Comparison of ENCODE assay signal across 8 cellular contexts in the genomic region with DNA sequence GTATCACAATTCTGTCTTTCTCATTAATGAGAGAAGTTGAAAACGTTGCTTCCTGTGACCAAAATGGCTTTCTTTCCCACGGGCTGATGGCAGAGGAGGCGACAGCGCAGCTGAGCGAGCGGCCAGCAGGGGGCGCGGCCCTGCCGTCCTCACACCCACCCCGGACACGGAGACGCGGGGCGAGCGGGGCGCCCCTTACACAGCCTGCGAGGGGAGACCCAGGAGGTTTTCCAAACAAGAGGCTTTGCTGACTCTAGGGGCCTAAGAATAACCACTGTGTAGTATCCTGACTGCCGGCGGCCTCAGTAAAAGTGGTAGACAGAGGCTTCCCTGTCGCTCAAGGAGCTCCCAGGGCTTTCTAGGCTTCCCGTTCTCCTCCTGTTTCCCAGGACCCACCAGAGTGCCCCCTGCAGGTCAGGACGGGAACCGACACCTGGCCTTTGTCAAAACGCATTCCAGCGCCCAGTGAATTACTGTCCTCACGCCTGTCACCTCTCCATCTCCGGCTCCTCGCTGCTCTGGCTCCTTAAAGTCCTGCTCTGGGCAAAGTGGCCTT. TPM values are rescaled to one million over a fixed set of nuclear protein-coding genes. Genes with fewer than 3 reads are reported as not detected.
DNase-seq lines count a peak whose midpoint lies in the region; ATAC-seq and TF ChIP-seq lines count a peak whose summit lies in the region.

No MANE protein-coding gene starts in this region.

- TF ChIP-seq POLR2A in NB4 (IDR thresholded peaks at IDR 0.05; ENCODE audit: extremely low read depth, insufficient read length), result no peak

- DNase-seq in GM12864 (ENCODE audit: low read depth), result peak; percentile 54
- DNase-seq in NB4 (ENCODE audit: low read depth), result peak; percentile 88
- peak; percentile 71 to 94 for DNase-seq in SW 1271 (lab: John Stamatoyannopoulos, UW)
- DNase-seq in adipocyte (ENCODE audit: low read depth), result peak; percentile 97
- peak; percentile 86 for DNase-seq in left cardiac atrium
- peak; percentile 68 to 97 (median 87) for DNase-seq in posterior cingulate gyrus
- DNase-seq in upper lobe of right lung, result peak; percentile 93

- H3K9me3 ChIP-seq in adipocyte (ENCODE audit: control insufficient read depth, low read length), result no peaks in the 10 kb centered on the region
- no peaks in the 10 kb centered on the region for H3K9me3 ChIP-seq in upper lobe of right lung

- H3K4me1 ChIP-seq in adipocyte (ENCODE audit: control insufficient read depth, insufficient read depth, low read length), result peaks cover 14% of the 10 kb centered on the region
- peaks cover 9% of the 10 kb centered on the region for H3K4me1 ChIP-seq in upper lobe of right lung

- H3K9ac ChIP-seq in adipocyte (ENCODE audit: low read length), result peak overlapping the region; percentile 88

- ATAC-seq in HG02588 (IDR thresholded peaks at IDR 0.05; ENCODE audit: unreplicated experiment) (peak; percentile 99), left cardiac atrium (peak; percentile 91), upper lobe of right lung (peak; percentile 98)

- TF ChIP-seq CTCF in GM12864 (IDR thresholded peaks at IDR 0.05; ENCODE audit: low read depth, low read length, missing control alignments) (peak; percentile 80), NB4 (IDR thresholded peaks at IDR 0.05; ENCODE audit: low read depth, low read length) (peak; percentile 82), upper lobe of right lung (IDR thresholded peaks at IDR 0.05) (peak; percentile 96)

- H3K27me3 ChIP-seq in adipocyte (replicated peaks; ENCODE audit: control insufficient read depth, insufficient read depth, low read length) (no peaks in the 10 kb centered on the region), upper lobe of right lung (no peaks in the 10 kb centered on the region)

- H3K4me3 ChIP-seq in GM12864 (ENCODE audit: low read depth, low read length), result peak overlapping the region; percentile 53
- H3K4me3 ChIP-seq in NB4 (ENCODE audit: low read depth, low read length), result peak overlapping the region; percentile 67
- peak overlapping the region; percentile 86 for H3K4me3 ChIP-seq in adipocyte (ENCODE audit: low read length)
- peak overlapping the region; percentile 56 for H3K4me3 ChIP-seq in upper lobe of right lung

- H3K36me3 ChIP-seq in adipocyte (ENCODE audit: control insufficient read depth, insufficient read depth, low read length, severe bottlenecking) (no peaks in the 10 kb centered on the region), upper lobe of right lung (no peaks in the 10 kb centered on the region)

- intact Hi-C loops in left cardiac atrium (cut with DNase I), result no loop called here
- intact Hi-C loops in posterior cingulate gyrus (cut with DNase I), result loop anchor here (5.0 kb wide), 2 partner anchors 56 to 59 kb away; a partner anchor contains a TSS
- intact Hi-C loops in upper lobe of right lung (cut with DNase I), result no loop called here

- peak overlapping the region; percentile 71 for H3K27ac ChIP-seq in upper lobe of right lung

RNA-seq across cellular contexts. Expression of a gene that starts 27.3 kb away (rescaled TPM):
- total RNA-seq in left cardiac atrium (10 to 100 TPM; 33.9 to 39.9 TPM), upper lobe of right lung (1.8 TPM)

RNA-seq across cellular contexts. Expression of a gene that starts 56.9 kb away (rescaled TPM):
- total RNA-seq in left cardiac atrium (10 to 100 TPM; 29.6 to 50.2 TPM), upper lobe of right lung (35.4 TPM)

Comparison
In these comparisons a context has a peak if more than half of its experiments do, and no peak if none do; other contexts are left out.
1. Peak in every context shown above with its lines: DNase-seq, ATAC-seq, H3K4me3 ChIP-seq and H3K27ac ChIP-seq.
2. RNA of a gene that starts 27.3 kb away (total RNA-seq): 33.9 to 39.9 TPM in left cardiac atrium; 1.8 TPM in upper lobe of right lung (single experiment); every median in the first group is over 10 times any median in the second.